In the genomic region with DNA sequence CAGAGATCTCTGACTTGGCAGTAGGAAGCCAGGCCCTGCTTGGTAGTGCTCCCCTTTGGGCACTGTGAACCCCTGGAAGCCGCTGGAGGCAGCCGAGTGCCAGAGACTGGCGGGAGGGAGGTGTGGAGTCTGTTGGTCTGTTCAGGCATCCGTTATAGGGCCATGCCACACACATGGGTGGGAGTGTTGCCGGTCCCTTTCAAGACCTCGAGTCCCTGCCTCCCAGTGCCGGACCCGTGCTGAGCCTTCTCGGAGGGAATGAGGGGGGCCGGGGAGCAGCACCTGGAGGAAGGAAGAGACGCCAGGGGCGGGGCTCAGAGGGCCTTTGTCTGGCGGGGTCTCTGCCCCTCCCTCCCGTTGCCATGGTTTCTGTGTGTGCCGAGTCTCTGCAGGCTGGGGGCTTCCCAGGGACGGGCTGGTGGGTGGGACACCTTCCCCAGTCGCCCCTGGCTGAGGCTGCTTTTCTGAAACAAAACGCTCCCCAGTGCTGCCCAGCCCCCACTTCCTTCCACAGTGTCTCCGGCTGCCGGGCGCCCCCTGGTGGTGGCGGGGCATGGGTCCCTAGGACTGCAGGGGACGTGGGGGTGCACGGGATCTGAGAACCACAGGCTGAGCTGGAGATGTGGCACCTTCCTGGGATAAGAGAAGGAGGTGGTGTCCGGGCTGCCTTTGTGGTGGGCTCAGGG, we compare ENCODE assay signal across 7 cellular contexts. TPM values are rescaled to one million over a fixed set of nuclear protein-coding genes. Genes with fewer than 3 reads are reported as not detected.
A peak's percentile ranks its signal among the peaks of the same experiment; 100 is the strongest.
DNase-seq lines count a peak whose midpoint lies in the region; ATAC-seq, FAIRE-seq and TF ChIP-seq lines count a peak whose summit lies in the region.

No MANE protein-coding gene starts in this region.

- H3K9me3 Mint-ChIP-seq in activated B cell treated with CpG ODN at 0.5 μM for 24 hours: no peaks in the 10 kb centered on the region

- POLR2A ChIA-PET in activated B cell treated with CpG ODN at 0.5 μM for 24 hours (lab: Charles Lee): interaction anchor here (1.0 to 4.6 kb wide), 5 partner anchors 10 to 51 kb away, joined by 3 to 49 read pairs (median 7); a partner anchor contains a TSS

- H3K27ac ChIP-seq in keratinocyte (ENCODE audit: control insufficient read depth, insufficient read depth, low read length): peak overlapping the region; percentile 86

- peaks cover 88% of the 10 kb centered on the region for H3K4me1 Mint-ChIP-seq in activated B cell treated with CpG ODN at 0.5 μM for 24 hours

- H3K36me3 Mint-ChIP-seq in activated B cell treated with CpG ODN at 0.5 μM for 24 hours (ENCODE audit: low read depth): peaks cover 25% of the 10 kb centered on the region

- no peaks in the 10 kb centered on the region for H3K27me3 ChIP-seq in bronchial epithelial cell (ENCODE audit: control insufficient read depth, insufficient read depth, low read length)
- no peaks in the 10 kb centered on the region for H3K27me3 ChIP-seq in keratinocyte (ENCODE audit: control insufficient read depth, extremely low read depth, insufficient read depth, low read length)

- H3K36me3 ChIP-seq in bronchial epithelial cell (ENCODE audit: control insufficient read depth, insufficient read depth, low read length) (peaks cover 8% of the 10 kb centered on the region), keratinocyte (ENCODE audit: control insufficient read depth in 2 of 2, extremely low read depth in 1 of 2, insufficient read depth in 2 of 2, low read length in 2 of 2) (peaks cover 13 to 27% of the 10 kb centered on the region in 2 experiments)

- H3K9me1 ChIP-seq in keratinocyte (ENCODE audit: control insufficient read depth, extremely low read depth, insufficient read depth, low read length): peaks cover 3% of the 10 kb centered on the region

- CTCF ChIA-PET in activated B cell treated with CpG ODN at 0.5 μM for 24 hours (lab: Charles Lee): interaction anchor here (0.5 to 5.2 kb wide), 12 partner anchors 10 to 458 kb away, joined by 3 to 104 read pairs (median 4); a partner anchor contains a TSS

- ATAC-seq in HG02840 (IDR thresholded peaks at IDR 0.05; ENCODE audit: low FRiP score, unreplicated experiment) (peak; percentile 57), activated B cell treated with CpG ODN at 0.5 μM for 24 hours (ENCODE audit: low read depth) (peak; percentile 72)

- H3K4me3 Mint-ChIP-seq in activated B cell treated with CpG ODN at 0.5 μM for 24 hours: peak overlapping the region; percentile 75

- H3K9me3 ChIP-seq in keratinocyte (ENCODE audit: control insufficient read depth, low read depth, low read length): no peaks in the 10 kb centered on the region

- intact Hi-C loops in activated B cell treated with CpG ODN at 0.5 μM for 24 hours (cut with micrococcal nuclease): loop anchor here (1.0 kb wide), 5 partner anchors 8 to 52 kb away; no protein-coding TSS in a partner anchor

- dilution Hi-C loops in keratinocyte (cut with MboI; ENCODE audit: extremely low pct_ligation_motif_present, low sequenced_read_pairs): no loop called here

- peak overlapping the region; percentile 76 for H3K9ac ChIP-seq in keratinocyte (ENCODE audit: control insufficient read depth, extremely low read depth, insufficient read depth, low read length)

- TF ChIP-seq CTCF in GM13977 (IDR thresholded peaks at IDR 0.05; ENCODE audit: extremely low read depth, insufficient read depth, missing control alignments) (peak; percentile 99), activated B cell treated with CpG ODN at 0.5 μM for 24 hours (IDR thresholded peaks at IDR 0.05) (peak; percentile 79), bronchial epithelial cell (IDR thresholded peaks at IDR 0.05; ENCODE audit: insufficient read depth, low read length, severe bottlenecking) (peak; percentile 93), keratinocyte (optimal IDR thresholded peaks at IDR 0.05 in 1 of 3, IDR thresholded peaks at IDR 0.05 in 1 of 3, conservative IDR thresholded peaks at IDR 0.05 in 1 of 3; ENCODE audit: extremely low read depth in 1 of 3, insufficient read depth in 2 of 3, low read length in 3 of 3) (peak in 2 of 3 experiments; percentile 94 to 97)

- H3K27ac Mint-ChIP-seq in activated B cell treated with CpG ODN at 0.5 μM for 24 hours: peak overlapping the region; percentile 94

- no peak for FAIRE-seq in bronchial epithelial cell (lab: Jason Lieb, UNC)
- no peak for FAIRE-seq in keratinocyte (lab: Jason Lieb, UNC)

- peak overlapping the region; percentile 85 for H3K4me2 ChIP-seq in keratinocyte (ENCODE audit: control insufficient read depth, extremely low read depth, insufficient read depth, low read depth, low read length)

- no peaks in the 10 kb centered on the region for H3K27me3 Mint-ChIP-seq in activated B cell treated with CpG ODN at 0.5 μM for 24 hours

- H4K20me1 ChIP-seq in keratinocyte (ENCODE audit: control insufficient read depth, extremely low read depth, insufficient read depth, low read length): peaks cover 18% of the 10 kb centered on the region

- H3K4me3 ChIP-seq in bronchial epithelial cell (ENCODE audit: low read depth, low read length) (peak overlapping the region; percentile 24), keratinocyte (ENCODE audit: control insufficient read depth in 2 of 3, extremely low read depth in 1 of 3, insufficient read depth in 2 of 3, low read depth in 1 of 3, low read length in 3 of 3) (peak overlapping the region in 2 of 3 experiments; percentile 44 to 61)

- in situ Hi-C loops in GM13977 (cut with MboI; ENCODE audit: low pct_unique_long_range_greater_than_20kb, low sequenced_read_pairs, unreplicated experiment): no loop called here

- H3K79me2 ChIP-seq in keratinocyte (ENCODE audit: control insufficient read depth, insufficient read depth, low read length): peaks cover 85% of the 10 kb centered on the region

- peak overlapping the region; percentile 20 for H2AFZ ChIP-seq in keratinocyte (ENCODE audit: control insufficient read depth, low read length)

- DNase-seq in GM13977 (ENCODE audit: low spot score): peak; percentile 83
- DNase-seq in NCI-H2107 treated with DMSO at 0.1 percent for 48 hours (lab: John Stamatoyannopoulos, UW; ENCODE audit: unreplicated experiment): peak; percentile 29
- peak; percentile 95 for DNase-seq in activated B cell treated with CpG ODN at 0.5 μM for 24 hours
- peak; percentile 69 for DNase-seq in bronchial epithelial cell (ENCODE audit: low read depth)
- no peak for DNase-seq in keratinocyte (ENCODE audit: low read depth, low spot score)
- peak; percentile 98 for DNase-seq in stimulated activated CD4-positive, alpha-beta T cell treated with anti-CD3 and anti-CD28 coated beads, Interleukin-12 subunit alpha, Interleukin-12 subunit beta, amount 100 ng/mL, for 4 hours

- peaks cover 70% of the 10 kb centered on the region for H3K4me1 ChIP-seq in keratinocyte (ENCODE audit: control insufficient read depth, extremely low read depth, insufficient read depth, low read length)

RNA-seq across cellular contexts. Expression of a gene that starts 10.0 kb away (rescaled TPM):
- total RNA-seq in activated B cell treated with CpG ODN at 0.5 μM for 24 hours: 281 and 295 TPM in 2 replicates
- 97.9 and 129 TPM in 2 replicates for total RNA-seq in bronchial epithelial cell
- polyA plus RNA-seq in keratinocyte: 268 to 419 TPM (median 341 TPM) in 3 replicates
- 90.9 TPM for polyA plus RNA-seq in keratinocyte (2011; ENCODE audit: low read depth)
- 360 and 497 TPM in 2 replicates for polyA plus RNA-seq in keratinocyte (2011; cell fraction: cytosol; rRNA removed)
- 163 and 215 TPM in 2 replicates for polyA plus RNA-seq in keratinocyte (2011; cell fraction: nucleus; rRNA removed)
- polyA plus RNA-seq in keratinocyte (2012; ENCODE audit: low replicate concordance): 96.9 and 241 TPM in 2 replicates
- 357 to 545 TPM (median 495 TPM) in 3 replicates for polyA minus RNA-seq in keratinocyte
- 236 TPM for polyA minus RNA-seq in keratinocyte (2011; cell fraction: cytosol; rRNA and poly(A)+ RNA removed)
- 63.3 and 89.7 TPM in 2 replicates for polyA minus RNA-seq in keratinocyte (2011; cell fraction: nucleus; rRNA and poly(A)+ RNA removed)

RNA-seq across cellular contexts. Expression of a gene that starts 23.0 kb away (rescaled TPM):
- total RNA-seq in activated B cell treated with CpG ODN at 0.5 μM for 24 hours (0.15 TPM in 1 of 2 replicates, not detected in the other), bronchial epithelial cell (2.3 and 7.1 TPM in 2 replicates)
- 0.33 to 0.81 TPM (median 0.58 TPM) in 3 replicates for polyA plus RNA-seq in keratinocyte
- 1.2 TPM for polyA plus RNA-seq in keratinocyte (2011; ENCODE audit: low read depth)
- 0.23 and 0.26 TPM in 2 replicates for polyA plus RNA-seq in keratinocyte (2011; cell fraction: cytosol; rRNA removed)
- polyA plus RNA-seq in keratinocyte (2011; cell fraction: nucleus; rRNA removed): 2.5 and 3.3 TPM in 2 replicates
- 0.52 and 0.86 TPM in 2 replicates for polyA plus RNA-seq in keratinocyte (2012; ENCODE audit: low replicate concordance)
- polyA minus RNA-seq in keratinocyte: 0.29 to 0.33 TPM (median 0.30 TPM) in 3 replicates
- 8.8 TPM for polyA minus RNA-seq in keratinocyte (2011; cell fraction: cytosol; rRNA and poly(A)+ RNA removed)
- 2.9 and 3.7 TPM in 2 replicates for polyA minus RNA-seq in keratinocyte (2011; cell fraction: nucleus; rRNA and poly(A)+ RNA removed)

RNA-seq across cellular contexts. Expression of a gene that starts 32.9 kb away (rescaled TPM):
- total RNA-seq in activated B cell treated with CpG ODN at 0.5 μM for 24 hours (not detected in 2 replicates), bronchial epithelial cell (under 0.01 TPM in 1 of 2 replicates, not detected in the other)
- polyA plus RNA-seq in keratinocyte: not detected in 3 replicates
- not detected for polyA plus RNA-seq in keratinocyte (2011; ENCODE audit: low read depth)
- not detected in 2 replicates for polyA plus RNA-seq in keratinocyte (2011; cell fraction: cytosol; rRNA removed)
- polyA plus RNA-seq in keratinocyte (2011; cell fraction: nucleus; rRNA removed): 0.17 TPM in 1 of 2 replicates, not detected in the other
- not detected in 2 replicates for polyA plus RNA-seq in keratinocyte (2012; ENCODE audit: low replicate concordance)
- not detected in 3 replicates for polyA minus RNA-seq in keratinocyte
- polyA minus RNA-seq in keratinocyte (2011; cell fraction: cytosol; rRNA and poly(A)+ RNA removed): not detected
- not detected in 2 replicates for polyA minus RNA-seq in keratinocyte (2011; cell fraction: nucleus; rRNA and poly(A)+ RNA removed)

RNA-seq across cellular contexts. Expression of a gene that starts 40.9 kb away (rescaled TPM):
- total RNA-seq in activated B cell treated with CpG ODN at 0.5 μM for 24 hours: not detected in 2 replicates
- total RNA-seq in bronchial epithelial cell: not detected in 2 replicates
- polyA plus RNA-seq in keratinocyte: not detected in 3 replicates
- polyA plus RNA-seq in keratinocyte (2011; ENCODE audit: low read depth): 0.22 TPM
- 0.02 and 0.12 TPM in 2 replicates for polyA plus RNA-seq in keratinocyte (2011; cell fraction: cytosol; rRNA removed)
- 0.12 and 0.36 TPM in 2 replicates for polyA plus RNA-seq in keratinocyte (2011; cell fraction: nucleus; rRNA removed)
- polyA plus RNA-seq in keratinocyte (2012; ENCODE audit: low replicate concordance): 0.39 TPM in 1 of 2 replicates, not detected in the other
- polyA minus RNA-seq in keratinocyte: not detected in 3 replicates
- not detected for polyA minus RNA-seq in keratinocyte (2011; cell fraction: cytosol; rRNA and poly(A)+ RNA removed)
- 0.32 TPM in 1 of 2 replicates, not detected in the other for polyA minus RNA-seq in keratinocyte (2011; cell fraction: nucleus; rRNA and poly(A)+ RNA removed)

RNA-seq across cellular contexts. Expression of a gene that starts 46.3 kb away (rescaled TPM):
- 92.2 and 105 TPM in 2 replicates for total RNA-seq in activated B cell treated with CpG ODN at 0.5 μM for 24 hours
- 104 and 177 TPM in 2 replicates for total RNA-seq in bronchial epithelial cell
- polyA plus RNA-seq in keratinocyte: 43.1 to 90.4 TPM (median 50.3 TPM) in 3 replicates
- polyA plus RNA-seq in keratinocyte (2011; ENCODE audit: low read depth): 25.7 TPM
- 48.9 and 70.6 TPM in 2 replicates for polyA plus RNA-seq in keratinocyte (2011; cell fraction: cytosol; rRNA removed)
- polyA plus RNA-seq in keratinocyte (2011; cell fraction: nucleus; rRNA removed): 110 and 122 TPM in 2 replicates
- 67.8 and 89.0 TPM in 2 replicates for polyA plus RNA-seq in keratinocyte (2012; ENCODE audit: low replicate concordance)
- polyA minus RNA-seq in keratinocyte: 48.6 to 148 TPM (median 53.7 TPM) in 3 replicates
- 67.9 TPM for polyA minus RNA-seq in keratinocyte (2011; cell fraction: cytosol; rRNA and poly(A)+ RNA removed)
- 32.0 and 34.3 TPM in 2 replicates for polyA minus RNA-seq in keratinocyte (2011; cell fraction: nucleus; rRNA and poly(A)+ RNA removed)
